18 cellular contexts compared by ENCODE assay signal in genomic region chr6:36445651-36446050, GRCh38. TPM values are rescaled to one million over a fixed set of nuclear protein-coding genes. Genes with fewer than 3 reads are reported as not detected.
DNase-seq lines count a peak whose midpoint lies in the region; ATAC-seq and TF ChIP-seq lines count a peak whose summit lies in the region.
"Had no signal": no experiment of that assay in that cellular context is flagged by ENCODE, and none has a peak within 500 bp of the region (broad histone marks: within the 10 kb centered on the region; RNA-seq: fewer than 3 reads in every experiment).

No MANE protein-coding gene starts in this region.

- H3K36me3 Mint-ChIP-seq in activated CD4-positive, alpha-beta T cell treated with anti-CD3 and anti-CD28 coated beads, Interleukin-2, amount 10 ng/mL, durations not matched to agents 24 days and 14 days (ENCODE audit: low read depth), result peaks cover 33% of the 10 kb centered on the region
- peaks cover 5% of the 10 kb centered on the region for H3K36me3 Mint-ChIP-seq in chondrocyte (ENCODE audit: low read depth)

- ATAC-seq in RWPE2 (ENCODE audit: low read depth), result no peak

- H3K79me2 ChIP-seq in smooth muscle cell (ENCODE audit: low read depth), result peaks cover 77% of the 10 kb centered on the region
- H3K79me2 ChIP-seq in MM.1S (ENCODE audit: low read length), result peaks cover 82% of the 10 kb centered on the region

- H3K27me3 ChIP-seq in RWPE2 (ENCODE audit: insufficient read depth, poor library complexity, severe bottlenecking) (no peaks in the 10 kb centered on the region), smooth muscle cell (ENCODE audit: low read depth) (no peaks in the 10 kb centered on the region), MM.1S (replicated peaks; ENCODE audit: insufficient read depth, low read length) (no peaks in the 10 kb centered on the region)

- no peaks in the 10 kb centered on the region for H3K9me3 ChIP-seq in RWPE2 (ENCODE audit: severe bottlenecking)
- no peaks in the 10 kb centered on the region for H3K9me3 ChIP-seq in smooth muscle cell (replicated peaks; ENCODE audit: low read depth)
- no peaks in the 10 kb centered on the region for H3K9me3 ChIP-seq in MM.1S (replicated peaks; ENCODE audit: insufficient read depth, low read length)

- intact Hi-C loops in activated CD4-positive, alpha-beta T cell treated with anti-CD3 and anti-CD28 coated beads, Interleukin-2, amount 10 ng/mL, durations not matched to agents 24 days and 14 days (cut with micrococcal nuclease), result no loop called here
- intact Hi-C loops in cardiac septum (cut with DNase I), result no loop called here

- DNase-seq in activated CD4-positive, alpha-beta T cell treated with anti-CD3 and anti-CD28 coated beads, Interleukin-2, amount 10 ng/mL, durations not matched to agents 24 days and 14 days, result no peak
- DNase-seq in activated CD4-positive, alpha-beta T cell treated with anti-CD3 and anti-CD28 coated beads for 1 hour, result no peak
- DNase-seq in RWPE2 (ENCODE audit: low spot score) (no peak), chondrocyte (ENCODE audit: low spot score) (no peak), smooth muscle cell (lab: John Stamatoyannopoulos, UW; ENCODE audit: unreplicated experiment) (no peak), cardiac septum (ENCODE audit: low spot score) (no peak), MM.1S (no peak), HuH-7.5 (ENCODE audit: low spot score) (no peak)
- DNase-seq: caudate nucleus, EL, hypothalamus, left ventricle myocardium inferior, MV-4-11, NCI-H2227 treated with DMSO at 0.1 percent for 48 hours, RPMI8226 had no signal

- no peaks in the 10 kb centered on the region for H3K27me3 Mint-ChIP-seq in activated CD4-positive, alpha-beta T cell treated with anti-CD3 and anti-CD28 coated beads, Interleukin-2, amount 10 ng/mL, durations not matched to agents 24 days and 14 days
- no peaks in the 10 kb centered on the region for H3K27me3 Mint-ChIP-seq in chondrocyte (ENCODE audit: low read depth)

- no peak overlapping the region for H3K27ac Mint-ChIP-seq in activated CD4-positive, alpha-beta T cell treated with anti-CD3 and anti-CD28 coated beads, Interleukin-2, amount 10 ng/mL, durations not matched to agents 24 days and 14 days
- peak overlapping the region; percentile 65 for H3K27ac Mint-ChIP-seq in chondrocyte (ENCODE audit: unreplicated experiment)

- H3K4me1 ChIP-seq in RWPE2 (ENCODE audit: insufficient read depth, poor library complexity, severe bottlenecking) (peaks cover 24% of the 10 kb centered on the region), smooth muscle cell (ENCODE audit: low read depth) (peaks cover 34% of the 10 kb centered on the region), MM.1S (ENCODE audit: low read length) (peaks cover 14% of the 10 kb centered on the region)

- H3K9ac ChIP-seq in smooth muscle cell (ENCODE audit: low read depth) (no peak overlapping the region), MM.1S (ENCODE audit: low read length) (no peak overlapping the region)

- peaks cover 19% of the 10 kb centered on the region for H3K36me3 ChIP-seq in RWPE2 (ENCODE audit: low read depth)
- no peaks in the 10 kb centered on the region for H3K36me3 ChIP-seq in smooth muscle cell (ENCODE audit: low read depth)
- H3K36me3 ChIP-seq in MM.1S (replicated peaks; ENCODE audit: insufficient read depth, low read length), result no peaks in the 10 kb centered on the region

- peak overlapping the region; percentile 78 for H3K27ac ChIP-seq in RWPE2 (ENCODE audit: poor library complexity, severe bottlenecking)
- H3K27ac ChIP-seq in smooth muscle cell (ENCODE audit: low read depth), result peak overlapping the region; percentile 99
- no peak overlapping the region for H3K27ac ChIP-seq in MM.1S (ENCODE audit: low read length)

- H3K9me3 Mint-ChIP-seq in activated CD4-positive, alpha-beta T cell treated with anti-CD3 and anti-CD28 coated beads, Interleukin-2, amount 10 ng/mL, durations not matched to agents 24 days and 14 days, result no peaks in the 10 kb centered on the region
- no peaks in the 10 kb centered on the region for H3K9me3 Mint-ChIP-seq in chondrocyte (ENCODE audit: low read depth)

- peak overlapping the region; percentile 22 for H3K4me3 Mint-ChIP-seq in activated CD4-positive, alpha-beta T cell treated with anti-CD3 and anti-CD28 coated beads, Interleukin-2, amount 10 ng/mL, durations not matched to agents 24 days and 14 days
- H3K4me3 Mint-ChIP-seq in chondrocyte (ENCODE audit: unreplicated experiment), result no peak overlapping the region

- peaks cover 33% of the 10 kb centered on the region for H3K4me1 Mint-ChIP-seq in activated CD4-positive, alpha-beta T cell treated with anti-CD3 and anti-CD28 coated beads, Interleukin-2, amount 10 ng/mL, durations not matched to agents 24 days and 14 days
- peaks cover 42% of the 10 kb centered on the region for H3K4me1 Mint-ChIP-seq in chondrocyte (ENCODE audit: low read depth)

- H3K4me2 ChIP-seq in smooth muscle cell (peak overlapping the region; percentile 91), MM.1S (ENCODE audit: low read depth, low read length) (no peak overlapping the region)

- H4K20me1 ChIP-seq in smooth muscle cell (ENCODE audit: low read depth), result peaks cover 62% of the 10 kb centered on the region
- H4K20me1 ChIP-seq in MM.1S (ENCODE audit: insufficient read depth, low read length), result no peaks in the 10 kb centered on the region

- no peak for TF ChIP-seq CTCF in RWPE2 (IDR thresholded peaks at IDR 0.05; ENCODE audit: poor library complexity, severe bottlenecking)
- TF ChIP-seq CTCF in chondrocyte (IDR thresholded peaks at IDR 0.05), result no peak
- no peak for TF ChIP-seq CTCF in smooth muscle cell (IDR thresholded peaks at IDR 0.05; ENCODE audit: borderline replicate concordance, insufficient read depth, poor library complexity, severe bottlenecking)
- no peak for TF ChIP-seq CTCF in MM.1S (IDR thresholded peaks at IDR 0.05; ENCODE audit: low read length)

- H2AFZ ChIP-seq in smooth muscle cell (ENCODE audit: low read depth), result no peak overlapping the region
- H2AFZ ChIP-seq in MM.1S (ENCODE audit: low read length), result no peak overlapping the region

- H3K4me3 ChIP-seq in RWPE2 (ENCODE audit: severe bottlenecking), result no peak overlapping the region
- no peak overlapping the region for H3K4me3 ChIP-seq in smooth muscle cell
- no peak overlapping the region for H3K4me3 ChIP-seq in MM.1S (ENCODE audit: low read length)
- H3K4me3 ChIP-seq: left ventricle myocardium inferior had no signal

- H3K9me2 ChIP-seq in MM.1S (replicated peaks; ENCODE audit: insufficient read depth, low read length), result no peaks in the 10 kb centered on the region

- H3F3A ChIP-seq in smooth muscle cell (ENCODE audit: low read depth), result peaks cover 12% of the 10 kb centered on the region
- H3F3A ChIP-seq in MM.1S (ENCODE audit: insufficient read depth, low read length), result peaks cover 37% of the 10 kb centered on the region

RNA-seq across cellular contexts. Expression of gene KCTD20, which starts 2.9 kb away (rescaled TPM):
- 62.2 and 62.4 TPM in 2 replicates for total RNA-seq in activated CD4-positive, alpha-beta T cell treated with anti-CD3 and anti-CD28 coated beads, Interleukin-2, amount 10 ng/mL, durations not matched to agents 24 days and 14 days
- total RNA-seq in chondrocyte (76.0 to 92.4 TPM (median 89.1 TPM) in 3 replicates), smooth muscle cell (54.9 and 61.3 TPM in 2 replicates), cardiac septum (29.6 TPM)
- polyA plus RNA-seq in smooth muscle cell, result 29.6 and 31.3 TPM in 2 replicates

RNA-seq across cellular contexts. Expression of gene PXT1, which starts 3.0 kb away (rescaled TPM):
- total RNA-seq in activated CD4-positive, alpha-beta T cell treated with anti-CD3 and anti-CD28 coated beads, Interleukin-2, amount 10 ng/mL, durations not matched to agents 24 days and 14 days, result 0.09 and 0.30 TPM in 2 replicates
- total RNA-seq in chondrocyte, result not detected in 3 replicates
- total RNA-seq in smooth muscle cell, result not detected in 2 replicates
- not detected in 2 replicates for polyA plus RNA-seq in smooth muscle cell
- 0.22 TPM for total RNA-seq in cardiac septum
- total RNA-seq: epithelial cell of proximal tubule, H1, left ventricle myocardium inferior had no signal
- polyA plus RNA-seq: AG04450 had no signal

RNA-seq across cellular contexts. Expression of gene ETV7, which starts 58.2 kb away (rescaled TPM):
- 0.54 and 0.57 TPM in 2 replicates for total RNA-seq in activated CD4-positive, alpha-beta T cell treated with anti-CD3 and anti-CD28 coated beads, Interleukin-2, amount 10 ng/mL, durations not matched to agents 24 days and 14 days
- not detected in 3 replicates for total RNA-seq in chondrocyte
- total RNA-seq in smooth muscle cell, result 0.18 TPM in 1 of 2 replicates, not detected in the other
- polyA plus RNA-seq in smooth muscle cell, result 0.83 and 1.2 TPM in 2 replicates
- 0.13 TPM for total RNA-seq in cardiac septum
- total RNA-seq: left ventricle myocardium inferior had no signal
